21 cellular contexts compared by ENCODE assay signal in genomic region chr10:125392140-125392539, GRCh38.
DNase-seq lines count a peak whose midpoint lies in the region; ATAC-seq, FAIRE-seq and TF ChIP-seq lines count a peak whose summit lies in the region.
"Had no signal": no experiment of that assay in that cellular context is flagged by ENCODE, and none has a peak within 500 bp of the region (broad histone marks: within the 10 kb centered on the region; RNA-seq: fewer than 3 reads in every experiment).

No MANE protein-coding gene starts in this region.

- FAIRE-seq in HepG2 (lab: Jason Lieb, UNC), result no peak
- FAIRE-seq: G401.6, GM18507 had no signal

- CTCF ChIA-PET in HepG2 (lab: Yijun Ruan, JAX; ENCODE audit: low intra/inter-chr PET ratio, low total read pairs), result no interaction called here

- H3K4me3 ChIP-seq in HepG2 (replicated peaks in 1 of 3; ENCODE audit: insufficient read depth in 1 of 3, low read depth in 2 of 3, low read length in 3 of 3), result no peak overlapping the region
- H3K4me3 ChIP-seq in right lobe of liver, result no peak overlapping the region
- H3K4me3 ChIP-seq in fibroblast of the aortic adventitia (ENCODE audit: low read depth, low read length), result no peak overlapping the region
- no peak overlapping the region for H3K4me3 ChIP-seq in neuronal stem cell (ENCODE audit: low read length in 2 of 2)
- H3K4me3 ChIP-seq in brain microvascular endothelial cell (ENCODE audit: low read depth, low read length), result no peak overlapping the region
- no peak overlapping the region for H3K4me3 ChIP-seq in MG63

- no peak overlapping the region for H2AK5ac ChIP-seq in neuronal stem cell (ENCODE audit: low read depth, low read length)

- H2BK15ac ChIP-seq in neuronal stem cell (ENCODE audit: low read length), result no peak overlapping the region

- DNase-seq in HepG2 (ENCODE audit: low spot score) (no peak), right lobe of liver (no peak), OCI-M1 (lab: John Stamatoyannopoulos, UW) (peak; percentile 63), fibroblast of the aortic adventitia (ENCODE audit: low read depth) (peak; percentile 56), neuronal stem cell (ENCODE audit: low spot score) (no peak), brain microvascular endothelial cell (no peak), MG63 (no peak), NCI-H524 treated with DMSO at 0.1 percent for 48 hours (lab: John Stamatoyannopoulos, UW) (no peak)
- DNase-seq: 8988T; CD8-positive, alpha-beta memory T cell; NCI-H1694; NCI-H2081; NCI-H2171; NCI-H345; NCI-H526; SW 1271 had no signal

- no peak for TF ChIP-seq RAD21 in HepG2 (CRISPR knock-in tag; IDR thresholded peaks at IDR 0.05)

- TF ChIP-seq CTCF in HepG2 (CRISPR knock-in tag; IDR thresholded peaks at IDR 0.05), result no peak
- no peak for TF ChIP-seq CTCF in right lobe of liver (IDR thresholded peaks at IDR 0.05)
- no peak for TF ChIP-seq CTCF in fibroblast of the aortic adventitia (IDR thresholded peaks at IDR 0.05; ENCODE audit: insufficient read depth, low read length)
- no peak for TF ChIP-seq CTCF in brain microvascular endothelial cell (IDR thresholded peaks at IDR 0.05; ENCODE audit: low read depth, low read length, missing control alignments)

- H3K9ac ChIP-seq in HepG2 (ENCODE audit: insufficient read depth, low read depth, low read length) (no peak overlapping the region), neuronal stem cell (ENCODE audit: low read depth, low read length, poor library complexity) (no peak overlapping the region)

- H4K8ac ChIP-seq in neuronal stem cell (ENCODE audit: low read depth, low read length), result no peak overlapping the region

- H4K20me1 ChIP-seq in HepG2 (ENCODE audit: insufficient read depth, low read length), result no peaks in the 10 kb centered on the region

- H2AFZ ChIP-seq in HepG2 (ENCODE audit: low read length) (no peak overlapping the region), neuronal stem cell (ENCODE audit: low read length) (no peak overlapping the region)

- no peak overlapping the region for H2BK12ac ChIP-seq in neuronal stem cell (ENCODE audit: low read length)

- no TSS peak for BruUV-seq in HepG2 (replicated peaks; lab: Mats Ljungman, UMichigan)

- no peak overlapping the region for H2BK120ac ChIP-seq in neuronal stem cell (ENCODE audit: low read depth, low read length)

- H3K79me1 ChIP-seq in neuronal stem cell (ENCODE audit: low read depth, low read length), result no peaks in the 10 kb centered on the region

- in situ Hi-C loops in HepG2 (cut with HindIII; ENCODE audit: extremely low pct_ligation_motif_present, low pct_unique_long_range_greater_than_20kb), result no loop called here
- in situ Hi-C loops in brain microvascular endothelial cell (cut with HindIII; ENCODE audit: low pct_ligation_motif_present, low sequenced_read_pairs), result no loop called here

- no peak overlapping the region for H2BK5ac ChIP-seq in neuronal stem cell (ENCODE audit: low read length)

- intact Hi-C loops in HepG2 (cut with micrococcal nuclease; ENCODE audit: unreplicated experiment), result no loop called here
- intact Hi-C loops in right lobe of liver (cut with DNase I), result no loop called here

- no peak for ATAC-seq in HepG2
- ATAC-seq in right lobe of liver, result no peak
- ATAC-seq: Right ventricle myocardium inferior had no signal

- H3K9me3 ChIP-seq in HepG2 (ENCODE audit: low read length), result no peaks in the 10 kb centered on the region
- H3K9me3 ChIP-seq in right lobe of liver, result no peaks in the 10 kb centered on the region
- no peaks in the 10 kb centered on the region for H3K9me3 ChIP-seq in neuronal stem cell (replicated peaks in 1 of 2; ENCODE audit: control insufficient read depth in 2 of 2, insufficient read depth in 1 of 2, low read depth in 1 of 2, low read length in 2 of 2)
- H3K9me3 ChIP-seq in MG63, result no peaks in the 10 kb centered on the region

- WGBS in HepG2 (ENCODE audit: low lambda C conversion rate), result 0% methylated on average over 3 of the region's 3 CpGs
- 65% methylated on average over 3 of the region's 3 CpGs for WGBS in right lobe of liver (ENCODE audit: insufficient coverage, low coverage, low lambda C conversion rate, missing lambda C conversion rate)
- WGBS in neuronal stem cell (ENCODE audit: extremely low coverage in 2 of 2, insufficient read length in 2 of 2, insufficient replicate concordance in 1 of 2), 2 donors, result no CpG with 5 or more reads among the region's 3 CpGs

- no peak overlapping the region for H3K18ac ChIP-seq in neuronal stem cell (ENCODE audit: low read length)

- H3K4ac ChIP-seq in neuronal stem cell (ENCODE audit: low read length), result no peak overlapping the region

- no peaks in the 10 kb centered on the region; a peak in 1 of 5 replicates for H3K27me3 ChIP-seq in HepG2 (ENCODE audit: control insufficient read depth in 1 of 2, insufficient read depth in 2 of 2, low read length in 2 of 2)
- no peaks in the 10 kb centered on the region for H3K27me3 ChIP-seq in right lobe of liver
- H3K27me3 ChIP-seq in neuronal stem cell (ENCODE audit: control insufficient read depth in 3 of 3, insufficient read depth in 3 of 3, low read depth in 1 of 3, low read length in 3 of 3), result no peaks in the 10 kb centered on the region
- no peaks in the 10 kb centered on the region for H3K27me3 ChIP-seq in brain microvascular endothelial cell (replicated peaks)
- H3K27me3 ChIP-seq in MG63, result 0 out of 2 replicates have a peak, but pooled peaks cover 5% of the 10 kb centered on the region

- no peak overlapping the region for H4K91ac ChIP-seq in neuronal stem cell (ENCODE audit: low read depth, low read length, poor library complexity)

- TF ChIP-seq POLR2A in HepG2 (IDR thresholded peaks at IDR 0.05; ENCODE audit: insufficient read depth in 1 of 2, low read depth in 2 of 2, low read length in 2 of 2) (no peak), right lobe of liver (IDR thresholded peaks at IDR 0.05) (no peak)

- H3K4me2 ChIP-seq in HepG2 (ENCODE audit: low read depth, low read length) (no peak overlapping the region), neuronal stem cell (ENCODE audit: insufficient read depth, low read length, poor library complexity, severe bottlenecking) (no peak overlapping the region)

- H3K79me2 ChIP-seq in HepG2 (ENCODE audit: insufficient read depth, low read length), result no peaks in the 10 kb centered on the region

- POLR2A ChIA-PET in HepG2 (lab: Yijun Ruan, JAX), result no interaction called here

- no peaks in the 10 kb centered on the region for H3K36me3 ChIP-seq in HepG2 (replicated peaks in 1 of 2; ENCODE audit: control insufficient read depth in 1 of 2, insufficient read depth in 2 of 2, low read length in 2 of 2)
- no peaks in the 10 kb centered on the region for H3K36me3 ChIP-seq in right lobe of liver
- no peaks in the 10 kb centered on the region for H3K36me3 ChIP-seq in neuronal stem cell (replicated peaks in 1 of 2; ENCODE audit: control insufficient read depth in 2 of 2, insufficient read depth in 2 of 2, low read length in 2 of 2)
- no peaks in the 10 kb centered on the region for H3K36me3 ChIP-seq in brain microvascular endothelial cell (replicated peaks)
- no peaks in the 10 kb centered on the region for H3K36me3 ChIP-seq in MG63

- TF ChIP-seq EP300 in HepG2 (IDR thresholded peaks at IDR 0.05; ENCODE audit: low read depth in 2 of 2, low read length in 2 of 2) (no peak), HepG2 (CRISPR knock-in tag; IDR thresholded peaks at IDR 0.05; ENCODE audit: borderline replicate concordance) (no peak)

- no peak overlapping the region for H3K23ac ChIP-seq in neuronal stem cell (ENCODE audit: low read depth, low read length, poor library complexity)

- H3K4me1 ChIP-seq in HepG2 (ENCODE audit: insufficient read depth, low read length), result no peaks in the 10 kb centered on the region
- no peaks in the 10 kb centered on the region for H3K4me1 ChIP-seq in right lobe of liver
- no peaks in the 10 kb centered on the region for H3K4me1 ChIP-seq in neuronal stem cell (ENCODE audit: control insufficient read depth in 2 of 2, insufficient read depth in 1 of 2, low read depth in 1 of 2, low read length in 2 of 2)

- no peak overlapping the region for H3K27ac ChIP-seq in HepG2 (ENCODE audit: extremely low read length, insufficient read depth, low read length)
- H3K27ac ChIP-seq in right lobe of liver, result no peak overlapping the region
- H3K27ac ChIP-seq in neuronal stem cell (replicated peaks; ENCODE audit: low read length), result no peak overlapping the region
- no peak overlapping the region for H3K27ac ChIP-seq in brain microvascular endothelial cell
- H3K27ac ChIP-seq: C4-2B, HL-60 had no signal

- H3K14ac ChIP-seq in neuronal stem cell (ENCODE audit: low read length), result no peak overlapping the region

TF ChIP-seq in HepG2, 621 proteins besides CTCF, POLR2A, EP300 and RAD21:
- TF ChIP-seq ZNF777 (CRISPR knock-in tag; IDR thresholded peaks at IDR 0.05), result no peak
- TF ChIP-seq ATF7 (IDR thresholded peaks at IDR 0.05), result 0 out of 2 replicates have a peak, but pooled peaks have one; percentile 14
- TF ChIP-seq ATF7 (CRISPR knock-in tag; IDR thresholded peaks at IDR 0.05), result no peak
- peak; percentile 63; the same call in 1 of the 2 replicates for TF ChIP-seq CEBPB (IDR thresholded peaks at IDR 0.05; ENCODE audit: borderline replicate concordance, low read depth, low read length)

Comparison
In these comparisons a context has a peak if more than half of its experiments do, and no peak if none do; other contexts are left out.
1. DNase-seq: peak in OCI-M1 (single experiment) and fibroblast of the aortic adventitia (single experiment); none in HepG2 (single experiment), right lobe of liver (0 of 3), neuronal stem cell (single experiment), brain microvascular endothelial cell (single experiment), MG63 (single experiment) and NCI-H524 treated with DMSO at 0.1 percent for 48 hours (single experiment).